8 cellular contexts compared by ENCODE assay signal in the genomic region with DNA sequence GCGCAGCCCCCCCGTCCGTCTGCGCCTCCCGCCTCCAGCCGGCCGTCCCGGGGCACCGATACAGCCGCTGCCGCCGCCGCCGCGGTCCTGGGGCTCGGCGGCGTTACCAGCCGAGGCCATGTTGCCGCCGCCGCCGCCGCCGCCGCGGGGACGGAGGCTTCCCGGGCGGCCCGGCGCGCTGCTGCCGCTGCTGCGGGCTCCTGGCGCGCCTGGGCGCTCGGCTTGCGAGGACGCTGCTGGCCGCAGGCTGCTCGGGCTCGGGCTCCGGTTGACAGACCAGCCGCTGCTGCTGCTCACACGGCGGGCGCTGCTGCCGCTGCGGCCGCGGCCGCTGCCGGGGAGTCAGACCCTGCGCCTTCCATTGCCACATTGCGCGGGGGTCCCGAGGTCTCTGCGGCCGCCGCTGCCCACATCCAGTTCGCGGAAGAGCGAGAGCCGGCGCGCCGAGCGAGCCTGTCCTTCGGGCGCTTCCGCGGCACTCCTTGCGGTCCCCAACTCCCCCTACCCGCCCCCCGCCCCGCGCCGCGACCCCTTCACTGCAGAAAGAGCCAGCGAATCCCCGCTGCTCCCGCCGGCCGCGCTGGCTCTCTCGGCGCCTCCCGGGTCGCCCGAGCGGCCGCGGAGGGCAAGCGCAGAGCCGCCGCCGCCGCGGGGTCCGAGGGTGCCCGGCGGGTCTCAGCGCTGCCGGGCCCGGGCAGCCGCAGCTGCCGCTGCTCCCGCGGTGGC. TPM values are rescaled to one million over a fixed set of nuclear protein-coding genes. Genes with fewer than 3 reads are reported as not detected.
DNase-seq lines count a peak whose midpoint lies in the region; TF ChIP-seq lines count a peak whose summit lies in the region.

No MANE protein-coding gene starts in this region.

- peaks cover 27% of the 10 kb centered on the region; the same call in 1 of the 2 replicates for H3F3A ChIP-seq in PC-9 (ENCODE audit: insufficient read depth, low read depth)

- H3K9ac ChIP-seq in mesenchymal stem cell (ENCODE audit: low read length), result peak overlapping the region; percentile 89

- BruUV-seq in PC-9 (replicated peaks; lab: Mats Ljungman, UMichigan), result no TSS peak

- H3K4me2 ChIP-seq in PC-9, result peak overlapping the region; percentile 79
- peak overlapping the region; percentile 97 for H3K4me2 ChIP-seq in mesenchymal stem cell (ENCODE audit: low read length, poor library complexity, severe bottlenecking)

- H3K36me3 ChIP-seq in PC-9 (ENCODE audit: low read depth) (no peaks in the 10 kb centered on the region), mesenchymal stem cell (ENCODE audit: control insufficient read depth in 1 of 2, insufficient read depth in 2 of 2, low read depth in 1 of 2, low read length in 2 of 2) (no peaks in the 10 kb centered on the region), vagina (no peaks in the 10 kb centered on the region)

- no peak overlapping the region for H2AK5ac ChIP-seq in mesenchymal stem cell (ENCODE audit: low read length, severe bottlenecking)

- TF ChIP-seq POLR2A in vagina (IDR thresholded peaks at IDR 0.05), result no peak

- H2BK5ac ChIP-seq in mesenchymal stem cell (ENCODE audit: low read depth, low read length, poor library complexity, severe bottlenecking), result peak overlapping the region; percentile 24

- H3K9me3 ChIP-seq in PC-9 (ENCODE audit: insufficient read depth, low read depth), result no peaks in the 10 kb centered on the region
- no peaks in the 10 kb centered on the region for H3K9me3 ChIP-seq in mesenchymal stem cell (ENCODE audit: control insufficient read depth, low read length)
- no peaks in the 10 kb centered on the region for H3K9me3 ChIP-seq in vagina

- POLR2A ChIA-PET in PC-9 (lab: Charles Lee; ENCODE audit: unreplicated experiment), result interaction anchor here (0.8 kb wide), 1 partner anchor 125 kb away, joined by 9 read pairs; no protein-coding TSS in a partner anchor

- H3K4me1 ChIP-seq in PC-9 (replicated peaks; ENCODE audit: insufficient read depth) (peaks cover 28% of the 10 kb centered on the region), mesenchymal stem cell (ENCODE audit: control insufficient read depth, insufficient read depth, low read depth, low read length) (peaks cover 13% of the 10 kb centered on the region), vagina (peaks cover 25% of the 10 kb centered on the region)

- TF ChIP-seq CTCF in PC-9 (conservative IDR thresholded peaks at IDR 0.05), result no peak
- TF ChIP-seq CTCF in vagina (IDR thresholded peaks at IDR 0.05), result no peak

- peak overlapping the region; percentile 96 for H2AFZ ChIP-seq in PC-9
- peak overlapping the region; percentile 19 for H2AFZ ChIP-seq in mesenchymal stem cell (ENCODE audit: low read depth, low read length)

- H3K27ac ChIP-seq in PC-9, result no peak overlapping the region
- H3K27ac ChIP-seq in caudate nucleus (ENCODE audit: low read depth, low read length), result peak overlapping the region; percentile 94
- no peak overlapping the region for H3K27ac ChIP-seq in mesenchymal stem cell (ENCODE audit: low read length, poor library complexity, severe bottlenecking)
- peak overlapping the region; percentile 93 for H3K27ac ChIP-seq in vagina

- peak overlapping the region; percentile 95 to 96 for H3K18ac ChIP-seq in mesenchymal stem cell (ENCODE audit: low read depth in 1 of 2, low read length in 2 of 2)

- H2BK120ac ChIP-seq in mesenchymal stem cell (ENCODE audit: low read depth, low read length), result peak overlapping the region; percentile 97

- H3K79me2 ChIP-seq in PC-9 (ENCODE audit: low read depth), result peaks cover 34% of the 10 kb centered on the region

- CTCF ChIA-PET in PC-9 (lab: Charles Lee), result no interaction called here

- no peak overlapping the region for H2BK12ac ChIP-seq in mesenchymal stem cell (ENCODE audit: low read length in 2 of 2)

- peak overlapping the region; percentile 87 to 91 for H3K4ac ChIP-seq in mesenchymal stem cell (ENCODE audit: low read depth in 1 of 2, low read length in 2 of 2)

- H4K91ac ChIP-seq in mesenchymal stem cell (ENCODE audit: low read length), result peak overlapping the region; percentile 61

- DNase-seq in NCI-H146 (lab: John Stamatoyannopoulos, UW) (peak; percentile 41), NCI-H146 treated with DMSO at 0.1 percent for 48 hours (lab: John Stamatoyannopoulos, UW; ENCODE audit: unreplicated experiment) (no peak), PC-9 (no peak), caudate nucleus (lab: John Stamatoyannopoulos, UW) (peak in 2 of 61 donors; percentile 45 to 49), mesenchymal stem cell (no peak), vagina (ENCODE audit: extremely low spot score in 2 of 2) (no peak), mucosa of gallbladder (ENCODE audit: low spot score) (no peak), T1000 (lab: John Stamatoyannopoulos, UW) (no peak)

- H4K20me1 ChIP-seq in PC-9 (ENCODE audit: insufficient read depth), result no peaks in the 10 kb centered on the region

- intact Hi-C loops in PC-9 (cut with micrococcal nuclease; ENCODE audit: unreplicated experiment), result loop anchor here (2.0 to 10.0 kb wide), 3 partner anchors 369 to 1116 kb away; a partner anchor contains a TSS
- intact Hi-C loops in vagina (cut with DNase I), result loop anchor here (5.0 kb wide), 1 partner anchor 369 kb away; a partner anchor contains a TSS

- peak overlapping the region; percentile 83 for H2BK15ac ChIP-seq in mesenchymal stem cell (ENCODE audit: low read depth, poor library complexity, severe bottlenecking)

- peaks cover 12% of the 10 kb centered on the region for H3K79me1 ChIP-seq in mesenchymal stem cell (replicated peaks; ENCODE audit: low read length, poor library complexity, severe bottlenecking)

- no peaks in the 10 kb centered on the region for H3K9me2 ChIP-seq in PC-9 (ENCODE audit: insufficient read depth)

- H4K8ac ChIP-seq in mesenchymal stem cell (ENCODE audit: low read length), result peak overlapping the region; percentile 77

- H3K4me3 ChIP-seq in PC-9, result peak overlapping the region; percentile 98
- peak overlapping the region; percentile 81 to 95 for H3K4me3 ChIP-seq in mesenchymal stem cell (ENCODE audit: insufficient read depth in 1 of 2, low read depth in 1 of 2, low read length in 2 of 2)
- H3K4me3 ChIP-seq in vagina, result peak overlapping the region; percentile 76 to 87

- H3K23ac ChIP-seq in mesenchymal stem cell (ENCODE audit: low read length in 2 of 2), result peak overlapping the region; percentile 83 to 90

- under 1% methylated on average over 64 of the region's 111 CpGs for WGBS in mesenchymal stem cell

- H3K27me3 ChIP-seq in PC-9 (ENCODE audit: insufficient read depth, low read depth) (no peaks in the 10 kb centered on the region), mesenchymal stem cell (ENCODE audit: control insufficient read depth in 1 of 2, insufficient read depth in 1 of 2, low read length in 2 of 2) (no peaks in the 10 kb centered on the region), vagina (no peaks in the 10 kb centered on the region)

- H3K14ac ChIP-seq in mesenchymal stem cell (ENCODE audit: low read length in 2 of 2), result peak overlapping the region; percentile 86 to 94

RNA-seq across cellular contexts. Expression of a gene that starts 8.4 kb away (rescaled TPM):
- 23.0 and 33.4 TPM in 2 replicates for total RNA-seq in PC-9 (2021)
- 8.7 TPM for polyA plus RNA-seq in mesenchymal stem cell (2013, experiment 1 of 2)
- polyA plus RNA-seq in mesenchymal stem cell (2013, experiment 2 of 2), result 9.5 TPM
- 14.2 TPM for total RNA-seq in vagina
- total RNA-seq in mucosa of gallbladder, result 57.9 TPM

Comparison
In these comparisons a context has a peak if more than half of its experiments do, and no peak if none do; other contexts are left out.
1. H3K27ac ChIP-seq: peak in caudate nucleus (single experiment) and vagina (single experiment); none in PC-9 (single experiment) and mesenchymal stem cell (single experiment).
2. Peak in every context shown above with its lines, with median percentiles within 50 percentile points of each other: H3K4me3 ChIP-seq.